ENCODE assay signal across 24 cellular contexts in the genomic region with DNA sequence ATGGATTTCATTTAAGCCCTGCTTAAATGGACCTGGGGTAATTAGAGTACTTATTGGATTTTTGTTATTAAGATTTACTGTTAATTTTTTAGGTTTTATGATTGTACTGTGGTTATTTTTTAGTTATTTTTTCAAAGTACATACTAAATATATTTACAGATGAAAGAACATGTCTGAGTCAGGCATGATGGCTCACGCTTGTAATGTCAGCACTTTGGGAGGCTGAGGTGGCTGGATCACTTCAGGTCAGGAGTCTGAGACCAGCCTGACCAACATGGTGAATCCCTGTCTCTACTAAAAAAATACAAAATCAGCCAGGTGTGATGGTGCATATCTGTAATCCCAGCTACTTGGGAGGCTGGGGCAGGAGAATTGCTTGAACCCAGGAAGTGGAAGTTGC.
"Had no signal": no experiment of that assay in that cellular context is flagged by ENCODE, and none has a peak within 500 bp of the region (broad histone marks: within the 10 kb centered on the region; RNA-seq: fewer than 3 reads in every experiment).

No MANE protein-coding gene starts in this region.

- FAIRE-seq: islet of Langerhans, small intestine, TTC549 had no signal

- H3K27ac Mint-ChIP-seq: activated naive CD4-positive, alpha-beta T cell treated with anti-CD3 and anti-CD28 coated beads, Interleukin-2, amount 50 U/mL, for 24 hours; dendritic cell treated with granulocyte-macrophage colony-stimulating factor and Interleukin-4, amounts not matched to agents 40 ng/mL and 50 ng/mL, for 4 days; nephron; T-cell had no signal

- H3K4me3 ChIP-seq: body of pancreas, gastroesophageal sphincter, thoracic aorta had no signal

- H3K9me3 ChIP-seq: body of pancreas, gastroesophageal sphincter, thoracic aorta had no signal

- H3K36me3 Mint-ChIP-seq: activated naive CD4-positive, alpha-beta T cell treated with anti-CD3 and anti-CD28 coated beads, Interleukin-2, amount 50 U/mL, for 24 hours; T-cell had no signal

- H3K27me3 ChIP-seq: body of pancreas, gastroesophageal sphincter had no signal

- H3K4me3 Mint-ChIP-seq: activated naive CD4-positive, alpha-beta T cell treated with anti-CD3 and anti-CD28 coated beads, Interleukin-2, amount 50 U/mL, for 24 hours; dendritic cell treated with granulocyte-macrophage colony-stimulating factor and Interleukin-4, amounts not matched to agents 40 ng/mL and 50 ng/mL, for 4 days; nephron; T-cell had no signal

- H3K36me3 ChIP-seq: gastroesophageal sphincter, thoracic aorta had no signal

- H3K4me1 ChIP-seq: body of pancreas had no signal

- H3K27me3 Mint-ChIP-seq: activated naive CD4-positive, alpha-beta T cell treated with anti-CD3 and anti-CD28 coated beads, Interleukin-2, amount 50 U/mL, for 24 hours; dendritic cell treated with granulocyte-macrophage colony-stimulating factor and Interleukin-4, amounts not matched to agents 40 ng/mL and 50 ng/mL, for 4 days; T-cell had no signal

- H3K4me1 Mint-ChIP-seq: activated naive CD4-positive, alpha-beta T cell treated with anti-CD3 and anti-CD28 coated beads, Interleukin-2, amount 50 U/mL, for 24 hours; T-cell had no signal

- H3K27ac ChIP-seq: body of pancreas, gastroesophageal sphincter, thoracic aorta had no signal

- H3K9me3 Mint-ChIP-seq: activated naive CD4-positive, alpha-beta T cell treated with anti-CD3 and anti-CD28 coated beads, Interleukin-2, amount 50 U/mL, for 24 hours; dendritic cell treated with granulocyte-macrophage colony-stimulating factor and Interleukin-4, amounts not matched to agents 40 ng/mL and 50 ng/mL, for 4 days; nephron; T-cell had no signal

- DNase-seq: activated CD4-positive, alpha-beta T cell treated with anti-CD3 and anti-CD28 coated beads for 1 hour; activated CD4-positive, alpha-beta T cell treated with anti-CD3 and anti-CD28 coated beads, Interleukin-2, amount 50 U/mL, for 1 hour; activated gamma-delta T cell treated with Interleukin-2 at 50 U/mL for 16 hours; activated T-cell treated with anti-CD3 and anti-CD28 coated beads, Interleukin-2, amount 50 U/mL, for 1 hour; anterior cingulate cortex; body of pancreas; caudate nucleus; effector CD8-positive, alpha-beta T cell; hypothalamus; left colon; mesenchymal stem cell; posterior cingulate gyrus; small intestine; stimulated activated CD4-positive, alpha-beta T cell treated with anti-CD3 and anti-CD28 coated beads, Interleukin-15, amount 100 ng/mL, for 24 hours; stimulated activated CD4-positive, alpha-beta T cell treated with anti-CD3 and anti-CD28 coated beads, Interleukin-2, amount 100 ng/mL, for 48 hours; stimulated activated naive CD4-positive, alpha-beta T cell; T-cell had no signal
